Comparison of ENCODE assay signal across 16 cellular contexts in the genomic region with DNA sequence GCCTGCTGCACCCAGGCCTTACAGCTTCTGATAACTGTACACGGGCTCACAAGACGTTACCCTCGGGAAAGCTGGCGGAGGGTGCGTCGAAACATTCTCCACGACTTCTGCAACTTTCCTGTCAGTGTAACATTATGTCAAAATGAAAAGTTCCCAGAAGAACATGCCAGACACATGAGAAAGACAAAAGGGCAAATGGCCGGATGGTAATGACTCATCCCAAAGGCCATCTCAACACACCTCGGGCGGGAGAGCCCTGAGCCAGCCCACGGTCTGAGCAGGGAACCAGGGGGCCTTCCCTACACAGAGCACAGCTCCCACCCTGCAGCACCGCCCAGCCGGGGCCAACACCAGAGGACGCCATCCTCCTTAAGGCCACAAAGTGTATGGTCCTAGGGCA.
DNase-seq lines count a peak whose midpoint lies in the region; ATAC-seq, FAIRE-seq and TF ChIP-seq lines count a peak whose summit lies in the region.
"Had no signal": no experiment of that assay in that cellular context is flagged by ENCODE, and none has a peak within 500 bp of the region (broad histone marks: within the 10 kb centered on the region; RNA-seq: fewer than 3 reads in every experiment).

No MANE protein-coding gene starts in this region.

- H3K36me3 ChIP-seq in SK-N-SH (replicated peaks in 1 of 2; ENCODE audit: control insufficient read depth in 1 of 2, insufficient read depth in 2 of 2, low read length in 1 of 2) (no peaks in the 10 kb centered on the region), fibroblast of lung (ENCODE audit: control insufficient read depth, insufficient read depth, low read length) (peaks cover 3% of the 10 kb centered on the region), smooth muscle cell (ENCODE audit: low read depth) (no peaks in the 10 kb centered on the region)
- H3K36me3 ChIP-seq: left ventricle myocardium inferior had no signal

- H3K27me3 ChIP-seq in SK-N-SH (ENCODE audit: insufficient read depth) (no peaks in the 10 kb centered on the region), fibroblast of lung (ENCODE audit: control insufficient read depth, insufficient read depth, low read length) (no peaks in the 10 kb centered on the region), smooth muscle cell (ENCODE audit: low read depth) (no peaks in the 10 kb centered on the region)
- H3K27me3 ChIP-seq: stomach had no signal

- H3K4me1 ChIP-seq in SK-N-SH (ENCODE audit: control insufficient read depth in 1 of 2, insufficient read depth in 2 of 2, low read depth in 1 of 2, low read length in 1 of 2), result peaks cover 40 to 74% of the 10 kb centered on the region in 2 experiments; a peak in 3 of 4 replicates
- H3K4me1 ChIP-seq in fibroblast of lung (ENCODE audit: control insufficient read depth, extremely low read depth, insufficient read depth, low read length), result peaks cover 24% of the 10 kb centered on the region
- peaks cover 24% of the 10 kb centered on the region for H3K4me1 ChIP-seq in smooth muscle cell (ENCODE audit: low read depth)

- FAIRE-seq in RCC 7860 (lab: Jason Lieb, UNC), result no peak
- FAIRE-seq: GM18507 had no signal

- peak; percentile 48 for DNase-seq in GM04504 (ENCODE audit: low read depth)
- no peak for DNase-seq in SK-N-SH
- DNase-seq in fibroblast of lung (ENCODE audit: low read depth in 2 of 2), result peak; percentile 79 to 82
- DNase-seq in smooth muscle cell (lab: John Stamatoyannopoulos, UW; ENCODE audit: unreplicated experiment), result no peak
- no peak for DNase-seq in RCC 7860 (ENCODE audit: low spot score)
- no peak for DNase-seq in activated effector memory CD4-positive, alpha-beta T cell treated with Interleukin-2 at 50 U/mL for 16 hours
- DNase-seq: activated B cell treated with CpG ODN at 0.5 μM for 24 hours; activated T-cell treated with anti-CD3 and anti-CD28 coated beads, Interleukin-2, amount 50 U/mL, for 72 hours; central memory CD4-positive, alpha-beta T cell; left ventricle myocardium inferior; NCI-H510A; nucleus accumbens; stimulated activated CD4-positive, alpha-beta T cell treated with anti-CD3 and anti-CD28 coated beads, Interleukin-4, amount 100 ng/mL, for 24 hours; stomach had no signal

- POLR2A ChIA-PET in SK-N-SH (lab: Yijun Ruan, JAX), result no interaction called here

- H3K4me3 ChIP-seq in SK-N-SH (ENCODE audit: low read depth in 2 of 2, low read length in 1 of 2) (no peak overlapping the region), fibroblast of lung (replicated peaks in 1 of 4; ENCODE audit: control extremely low read depth in 1 of 4, insufficient read depth in 1 of 4, low read depth in 3 of 4, low read length in 4 of 4) (no peak overlapping the region), smooth muscle cell (no peak overlapping the region)
- H3K4me3 ChIP-seq: left ventricle myocardium inferior, stomach had no signal

- H4K20me1 ChIP-seq in SK-N-SH (ENCODE audit: insufficient read depth) (peaks cover 3% of the 10 kb centered on the region; the same call in 1 of the 2 replicates), fibroblast of lung (ENCODE audit: control insufficient read depth, extremely low read depth, insufficient read depth, low read length) (no peaks in the 10 kb centered on the region), smooth muscle cell (ENCODE audit: low read depth) (peaks cover 24% of the 10 kb centered on the region)

- TF ChIP-seq CTCF in SK-N-SH (IDR thresholded peaks at IDR 0.05) (peak; percentile 23; the same call in 1 of the 2 replicates), fibroblast of lung (conservative IDR thresholded peaks at IDR 0.05 in 1 of 2, IDR thresholded peaks at IDR 0.05 in 1 of 2; ENCODE audit: low read depth in 1 of 2, low read length in 2 of 2) (peak in 1 of 2 donors; percentile 26), smooth muscle cell (IDR thresholded peaks at IDR 0.05; ENCODE audit: borderline replicate concordance, insufficient read depth, poor library complexity, severe bottlenecking) (no peak)

- no peaks in the 10 kb centered on the region for H3K9me2 ChIP-seq in SK-N-SH

- no peak for ATAC-seq in HG03175 (IDR thresholded peaks at IDR 0.05; ENCODE audit: unreplicated experiment)
- ATAC-seq: activated T-cell treated with anti-CD3 and anti-CD28 coated beads, Interleukin-2, amount 50 U/mL, for 72 hours had no signal

- no peak for TF ChIP-seq RAD21 in SK-N-SH (IDR thresholded peaks at IDR 0.05; ENCODE audit: low read length)

- no peaks in the 10 kb centered on the region for H3K9me3 ChIP-seq in SK-N-SH
- no peaks in the 10 kb centered on the region for H3K9me3 ChIP-seq in fibroblast of lung (ENCODE audit: control insufficient read depth, insufficient read depth, low read depth, low read length)
- H3K9me3 ChIP-seq in smooth muscle cell (replicated peaks; ENCODE audit: low read depth), result no peaks in the 10 kb centered on the region
- H3K9me3 ChIP-seq: left ventricle myocardium inferior, stomach had no signal

- H3F3A ChIP-seq in SK-N-SH (replicated peaks; ENCODE audit: insufficient read depth), result peaks cover 12% of the 10 kb centered on the region
- H3F3A ChIP-seq in smooth muscle cell (ENCODE audit: low read depth), result no peaks in the 10 kb centered on the region

- H3K9ac ChIP-seq in SK-N-SH (no peak overlapping the region), fibroblast of lung (ENCODE audit: insufficient read depth, low read length) (no peak overlapping the region), smooth muscle cell (ENCODE audit: low read depth) (no peak overlapping the region)

- no peak overlapping the region; the same call in 1 of the 2 replicates for H2AFZ ChIP-seq in SK-N-SH (ENCODE audit: low read depth)
- no peak overlapping the region for H2AFZ ChIP-seq in fibroblast of lung (ENCODE audit: low read length)
- no peak overlapping the region for H2AFZ ChIP-seq in smooth muscle cell (ENCODE audit: low read depth)

- peak overlapping the region in 1 of 2 experiments; percentile 76; a peak in 3 of 4 replicates for H3K27ac ChIP-seq in SK-N-SH (ENCODE audit: low read depth in 2 of 2, low read length in 1 of 2)
- H3K27ac ChIP-seq in fibroblast of lung (ENCODE audit: insufficient read depth, low read length), result no peak overlapping the region
- peak overlapping the region; percentile 41 for H3K27ac ChIP-seq in smooth muscle cell (ENCODE audit: low read depth)
- H3K27ac ChIP-seq: left ventricle myocardium inferior, stomach had no signal

- 52% methylated on average over 14 of the region's 14 CpGs for WGBS in SK-N-SH (ENCODE audit: low lambda C conversion rate)
- 62% methylated on average over 14 of the region's 14 CpGs for WGBS in smooth muscle cell (ENCODE audit: low lambda C conversion rate)

- TF ChIP-seq EP300 in SK-N-SH (IDR thresholded peaks at IDR 0.05; ENCODE audit: borderline replicate concordance in 1 of 2, low read depth in 1 of 2, low read length in 1 of 2), result peak in 1 of 2 experiments; percentile 37; a peak in 1 of 4 replicates

- H3K4me2 ChIP-seq in SK-N-SH (peak overlapping the region; percentile 36), fibroblast of lung (ENCODE audit: extremely low read depth, insufficient read depth, low read length) (peak overlapping the region; percentile 15), smooth muscle cell (no peak overlapping the region)

- H3K79me2 ChIP-seq in SK-N-SH (ENCODE audit: insufficient read depth) (no peaks in the 10 kb centered on the region; the same call in 1 of the 2 replicates), fibroblast of lung (ENCODE audit: control insufficient read depth, insufficient read depth, low read length) (no peaks in the 10 kb centered on the region), smooth muscle cell (ENCODE audit: low read depth) (no peaks in the 10 kb centered on the region)

- CTCF ChIA-PET in SK-N-SH (lab: Yijun Ruan, JAX), result interaction anchor here (0.6 to 1.8 kb wide), 5 partner anchors 8 to 50 kb away, joined by 3 to 6 read pairs (median 3); no protein-coding TSS in a partner anchor

TF ChIP-seq in SK-N-SH, 30 proteins besides CTCF, POLR2A, EP300 and RAD21 (continues in another document):
- TF ChIP-seq ZBTB33 (IDR thresholded peaks at IDR 0.05; ENCODE audit: borderline replicate concordance, low read depth) (no peak), NRF1 (IDR thresholded peaks at IDR 0.05; ENCODE audit: low read depth, low read length) (no peak), SIN3A (IDR thresholded peaks at IDR 0.05; ENCODE audit: borderline replicate concordance, low read depth, low read length) (no peak; the same call in 1 of the 2 replicates), RCOR1 (IDR thresholded peaks at IDR 0.05; ENCODE audit: low read length) (no peak), GATA2 (CRISPR knock-in tag; IDR thresholded peaks at IDR 0.05) (no peak), CHD2 (IDR thresholded peaks at IDR 0.05; ENCODE audit: low read length, partially characterized antibody) (no peak), SMC3 (IDR thresholded peaks at IDR 0.05; ENCODE audit: low read depth, low read length) (no peak), JUND (IDR thresholded peaks at IDR 0.05) (no peak; the same call in 1 of the 2 replicates), EZH2phosphoT487 (IDR thresholded peaks at IDR 0.05; ENCODE audit: borderline replicate concordance, low read depth) (no peak), NFIC (IDR thresholded peaks at IDR 0.05; ENCODE audit: borderline replicate concordance) (peak; percentile 46; the same call in 1 of the 2 replicates), PBX3 (IDR thresholded peaks at IDR 0.05) (peak; percentile 86)

Comparison
In these comparisons a context has a peak if more than half of its experiments do, and no peak if none do; other contexts are left out.
1. DNase-seq: peak in GM04504 (single experiment) and fibroblast of lung (2 of 2); none in SK-N-SH (single experiment), smooth muscle cell (single experiment), RCC 7860 (single experiment) and activated effector memory CD4-positive, alpha-beta T cell treated with Interleukin-2 at 50 U/mL for 16 hours (single experiment).